11 cellular contexts compared by ENCODE assay signal in the genomic region with DNA sequence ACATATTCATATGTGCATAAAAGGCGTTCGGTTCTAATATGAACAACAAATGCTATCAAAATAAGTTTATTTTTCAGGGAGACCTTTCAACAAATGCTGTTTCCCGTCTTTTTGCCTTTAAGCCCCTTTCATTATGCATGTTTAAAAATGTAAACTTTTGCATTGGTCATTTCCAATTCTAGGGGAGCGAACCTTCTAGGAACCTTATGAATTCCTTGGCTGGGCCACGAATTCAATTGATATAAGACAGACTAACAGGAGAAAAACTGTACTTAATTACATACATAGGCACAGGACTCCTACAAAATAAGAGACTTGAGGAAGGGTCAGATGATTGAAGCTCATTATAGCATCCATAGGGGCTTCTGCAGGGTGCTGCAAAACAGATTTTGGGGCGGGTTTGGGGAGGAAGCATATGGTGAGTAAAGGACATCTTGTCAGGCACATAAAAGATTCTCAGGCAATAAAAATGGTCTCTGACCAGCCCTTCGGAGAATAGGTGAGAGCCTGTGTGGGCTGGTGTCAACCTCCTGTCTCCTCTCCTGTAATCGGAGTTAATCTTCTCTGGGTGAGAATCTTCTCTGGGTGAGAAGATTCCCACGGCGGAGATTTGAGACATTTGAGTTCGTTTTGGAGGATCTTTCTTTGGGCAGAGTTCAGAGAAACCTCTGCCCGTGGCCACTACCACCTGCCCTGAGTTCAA. TPM values are rescaled to one million over a fixed set of nuclear protein-coding genes. Genes with fewer than 3 reads are reported as not detected.
DNase-seq lines count a peak whose midpoint lies in the region; ATAC-seq, FAIRE-seq and TF ChIP-seq lines count a peak whose summit lies in the region.
"Had no signal": no experiment of that assay in that cellular context is flagged by ENCODE, and none has a peak within 500 bp of the region (broad histone marks: within the 10 kb centered on the region; RNA-seq: fewer than 3 reads in every experiment).

No MANE protein-coding gene starts in this region.

- POLR2A ChIA-PET in K562 (lab: Yijun Ruan, JAX), result no interaction called here

- H3K18ac ChIP-seq in mesendoderm (ENCODE audit: low read length), result no peak overlapping the region

- TF ChIP-seq CTCF in CD14-positive monocyte (IDR thresholded peaks at IDR 0.05) (no peak), K562 (IDR thresholded peaks at IDR 0.05 in 2 of 3, conservative IDR thresholded peaks at IDR 0.05 in 1 of 3; ENCODE audit: insufficient read depth in 2 of 3, low read depth in 1 of 3, low read length in 3 of 3) (no peak)

- H2BK5ac ChIP-seq in mesendoderm (ENCODE audit: low read length), result no peak overlapping the region

- H4K8ac ChIP-seq in mesendoderm (ENCODE audit: low read depth, low read length), result no peak overlapping the region

- peaks cover 57 to 80% (median 65%) of the 10 kb centered on the region in 3 donors for H3K27me3 Mint-ChIP-seq in CD14-positive monocyte (ENCODE audit: low read depth in 3 of 3)

- CTCF ChIA-PET in K562 (lab: Yijun Ruan, JAX; ENCODE audit: low intra/inter-chr PET ratio), result no interaction called here

- no peaks in the 10 kb centered on the region for H3K27me3 ChIP-seq in HAP-1 (ENCODE audit: low read depth)
- H3K27me3 ChIP-seq in K562 (ENCODE audit: control insufficient read depth in 2 of 2, insufficient read depth in 2 of 2, low read length in 2 of 2), result peaks cover 20 to 41% of the 10 kb centered on the region in 2 experiments
- H3K27me3 ChIP-seq in mesendoderm (ENCODE audit: insufficient read depth, low read length, poor library complexity), result no peaks in the 10 kb centered on the region

- peak overlapping the region; percentile 80 for H3K56ac ChIP-seq in mesendoderm (ENCODE audit: low read length)

- H3K9ac ChIP-seq in K562 (ENCODE audit: insufficient read depth in 1 of 2, low read depth in 2 of 2, low read length in 2 of 2), result no peak overlapping the region
- H3K9ac ChIP-seq in mesendoderm (ENCODE audit: low read length), result peak overlapping the region; percentile 74

- H3K4me2 ChIP-seq in K562 (ENCODE audit: insufficient read depth, low read length) (no peak overlapping the region), mesendoderm (ENCODE audit: low read length) (peak overlapping the region; percentile 42)

- intact Hi-C loops in CD14-positive monocyte (cut with micrococcal nuclease), result no loop called here
- intact Hi-C loops in K562 (cut with micrococcal nuclease), result loop anchor here (10.0 kb wide), 1 partner anchor 142 kb away; the partner anchor contains the start of genes PIGN and RELCH

- no peaks in the 10 kb centered on the region for H3K9me1 ChIP-seq in K562 (ENCODE audit: control insufficient read depth, insufficient read depth, low read length)

- H2BK15ac ChIP-seq in mesendoderm (replicated peaks; ENCODE audit: low read depth), result no peak overlapping the region

- no peak overlapping the region for H3K23ac ChIP-seq in mesendoderm (ENCODE audit: low read length)

- H3K9me3 ChIP-seq in HAP-1 (no peaks in the 10 kb centered on the region), K562 (replicated peaks; ENCODE audit: control insufficient read depth, insufficient read depth, low read depth, low read length) (no peaks in the 10 kb centered on the region)

- H3K4me3 Mint-ChIP-seq in CD14-positive monocyte, result peak overlapping the region; percentile 87 to 93

- no peaks in the 10 kb centered on the region for H3K79me2 ChIP-seq in K562 (ENCODE audit: control insufficient read depth, insufficient read depth, low read length)
- peaks cover 12% of the 10 kb centered on the region for H3K79me2 ChIP-seq in mesendoderm (ENCODE audit: control insufficient read depth, insufficient read depth, low read length)

- H3K27ac Mint-ChIP-seq in CD14-positive monocyte, result peak overlapping the region in 1 of 7 donors; percentile 57

- H3K4ac ChIP-seq in mesendoderm (ENCODE audit: low read depth, low read length), result no peak overlapping the region

- H3K36me3 ChIP-seq in HAP-1 (replicated peaks) (no peaks in the 10 kb centered on the region; the same call in 1 of the 2 replicates), K562 (ENCODE audit: control insufficient read depth, insufficient read depth, low read length) (no peaks in the 10 kb centered on the region), mesendoderm (ENCODE audit: control insufficient read depth, insufficient read depth, low read length) (no peaks in the 10 kb centered on the region)

- WGBS in K562 (ENCODE audit: insufficient coverage, low coverage, missing lambda C conversion rate), result 17% methylated on average over 8 of the region's 12 CpGs
- no CpG with 5 or more reads among the region's 12 CpGs for WGBS in mesendoderm (ENCODE audit: extremely low coverage, insufficient coverage, low lambda C conversion rate)

- H3K27ac ChIP-seq in K562 (ENCODE audit: extremely low read depth, low read depth, low read length) (no peak overlapping the region), mesendoderm (ENCODE audit: low read depth, low read length) (no peak overlapping the region)

- peaks cover 5% of the 10 kb centered on the region for H3K79me1 ChIP-seq in mesendoderm (ENCODE audit: low read length)

- H4K5ac ChIP-seq in mesendoderm (ENCODE audit: low read length), result no peak overlapping the region

- H3K4me1 ChIP-seq in HAP-1, result peaks cover 41% of the 10 kb centered on the region
- peaks cover 4 to 20% of the 10 kb centered on the region in 2 experiments; a peak in 3 of 5 replicates for H3K4me1 ChIP-seq in K562 (replicated peaks in 1 of 2; ENCODE audit: control insufficient read depth in 2 of 2, insufficient read depth in 2 of 2, low read length in 2 of 2)
- H3K4me1 ChIP-seq in mesendoderm (ENCODE audit: control insufficient read depth, low read depth, low read length), result peaks cover 31% of the 10 kb centered on the region

- H2AFZ ChIP-seq in K562 (ENCODE audit: low read depth, low read length), result no peak overlapping the region

- H3K36me3 Mint-ChIP-seq in CD14-positive monocyte, result peaks cover 13 to 22% of the 10 kb centered on the region in 2 donors

- no peak for FAIRE-seq in K562 (lab: Jason Lieb, UNC)
- FAIRE-seq: urothelium cell line had no signal

- H2BK120ac ChIP-seq in mesendoderm (ENCODE audit: low read depth, low read length), result no peak overlapping the region

- H4K20me1 ChIP-seq in K562 (replicated peaks; ENCODE audit: control insufficient read depth, insufficient read depth, low read length), result no peaks in the 10 kb centered on the region; the same call in 1 of the 2 replicates

- BruUV-seq in K562 (replicated peaks; lab: Mats Ljungman, UMichigan), result no TSS peak

- TF ChIP-seq RAD21 in K562 (CRISPR knock-in tag; conservative IDR thresholded peaks at IDR 0.05 in 1 of 2, IDR thresholded peaks at IDR 0.05 in 1 of 2), result no peak

- in situ Hi-C loops in HAP-1 (cut with MboI; ENCODE audit: low sequenced_read_pairs) (no loop called here), K562 (cut with MboI) (no loop called here)

- H2AK5ac ChIP-seq in mesendoderm (ENCODE audit: low read length), result no peak overlapping the region

- H3K4me3 ChIP-seq in HAP-1 (peak overlapping the region; percentile 67), K562 (no peak overlapping the region), mesendoderm (ENCODE audit: low read length) (peak overlapping the region; percentile 64)

- peaks cover 56% of the 10 kb centered on the region for H3K4me1 Mint-ChIP-seq in CD14-positive monocyte

- ATAC-seq in K562, result no peak
- no peak for ATAC-seq in HG03196 (IDR thresholded peaks at IDR 0.05; ENCODE audit: unreplicated experiment)

- peaks cover 0 to 6% (median 6%) of the 10 kb centered on the region in 7 donors for H3K9me3 Mint-ChIP-seq in CD14-positive monocyte

- TF ChIP-seq EP300 in K562 (IDR thresholded peaks at IDR 0.05; ENCODE audit: low read length), result no peak

- DNase-seq in CD14-positive monocyte (ENCODE audit: low spot score) (no peak), HAP-1 (ENCODE audit: low spot score in 2 of 2) (no peak), K562 (ENCODE audit: extremely low read depth in 1 of 4, low spot score in 3 of 4) (no peak), mesendoderm (peak; percentile 72), NCI-H345 treated with DMSO at 0.1 percent for 48 hours (lab: John Stamatoyannopoulos, UW; ENCODE audit: unreplicated experiment) (no peak), DMS153 treated with DMSO at 0.1 percent for 48 hours (lab: John Stamatoyannopoulos, UW; ENCODE audit: unreplicated experiment) (no peak), NCI-H774 (lab: John Stamatoyannopoulos, UW) (no peak)
- DNase-seq: DMS 273 treated with DMSO at 0.1 percent for 48 hours, OCI-M1 had no signal

- TF ChIP-seq POLR2A in K562 (conservative IDR thresholded peaks at IDR 0.05), result no peak

TF ChIP-seq in K562, 482 proteins besides CTCF, POLR2A, EP300 and RAD21 (continues in another document):
- TF ChIP-seq CBX8 (IDR thresholded peaks at IDR 0.05; ENCODE audit: borderline replicate concordance, extremely low read depth, low read depth, low read length, poor library complexity, severe bottlenecking) (peak; percentile 22), CBX2 (IDR thresholded peaks at IDR 0.05; ENCODE audit: insufficient read depth, low read length, poor library complexity, severe bottlenecking) (peak; percentile 90)

RNA-seq across cellular contexts. Expression of gene TNFRSF11A, which starts 1.7 kb away (rescaled TPM):
- under 1 TPM; 0.05 to 0.67 TPM for polyA plus RNA-seq in CD14-positive monocyte
- 0.23 TPM in 1 of 2 replicates, not detected in the other for total RNA-seq in K562 (2011; cell fraction: chromatin; rRNA removed; ENCODE audit: low replicate concordance)
- total RNA-seq in K562 (2011; cell fraction: nucleolus; rRNA removed), result not detected in 2 replicates
- 0.15 TPM in 1 of 2 replicates, not detected in the other for total RNA-seq in K562 (2011; cell fraction: nucleoplasm; rRNA removed)
- not detected in 2 replicates for total RNA-seq in K562 (2014; rRNA removed)
- not detected in 2 replicates for total RNA-seq in K562 (2014; rRNA removed; fragmentation: Illumina TruSeq; extraction: Trizol)
- not detected in 2 replicates for total RNA-seq in K562 (2015; rRNA removed; fragmentation: Illumina TruSeq; extraction: Trizol)
- total RNA-seq in K562 (2021), result 0.04 TPM in 2 replicates
- 0.05 and 0.06 TPM in 2 replicates for polyA plus RNA-seq in K562 (2011; rRNA removed)
- 0.01 and 0.04 TPM in 2 replicates for polyA plus RNA-seq in K562 (2011; cell fraction: cytosol; rRNA removed)
- 0.01 and 0.04 TPM in 2 replicates for polyA plus RNA-seq in K562 (2011; cell fraction: nucleus; rRNA removed)
- polyA plus RNA-seq in K562 (2012), result 0.04 and 0.12 TPM in 2 replicates
- 0.03 TPM in 1 of 2 replicates, not detected in the other for polyA plus RNA-seq in K562 (2014; fragmentation: Illumina TruSeq; extraction: Trizol)
- not detected for polyA plus RNA-seq in K562 (2014; fragmentation: Nextera tagmentation; extraction: Ambion mirVana)
- polyA plus RNA-seq in K562 (2014; rRNA removed), result 0.03 TPM in 1 of 2 replicates, not detected in the other
- polyA minus RNA-seq in K562 (2011; rRNA and poly(A)+ RNA removed), result 0.06 and 0.11 TPM in 2 replicates
- polyA minus RNA-seq in K562 (2011; cell fraction: cytosol; rRNA and poly(A)+ RNA removed), result 0.67 TPM in 1 of 2 replicates, not detected in the other
- polyA minus RNA-seq in K562 (2011; cell fraction: nucleus; rRNA and poly(A)+ RNA removed), result not detected in 2 replicates
- 0.77 TPM for polyA plus RNA-seq in mesendoderm (2013, experiment 1 of 2)
- 0.91 TPM for polyA plus RNA-seq in mesendoderm (2013, experiment 2 of 2)
